22 cellular contexts compared by ENCODE assay signal in genomic region chrX:43861750-43862149, GRCh38. TPM values are rescaled to one million over a fixed set of nuclear protein-coding genes. Genes with fewer than 3 reads are reported as not detected.
A peak's percentile ranks its signal among the peaks of the same experiment; 100 is the strongest.
DNase-seq lines count a peak whose midpoint lies in the region; FAIRE-seq and TF ChIP-seq lines count a peak whose summit lies in the region.
"Had no signal": no experiment of that assay in that cellular context is flagged by ENCODE, and none has a peak within 500 bp of the region (broad histone marks: within the 10 kb centered on the region; RNA-seq: fewer than 3 reads in every experiment).

No MANE protein-coding gene starts in this region.

- FAIRE-seq in islet of Langerhans (lab: Jason Lieb, UNC): peak; percentile 66
- FAIRE-seq: endothelial cell of umbilical vein had no signal

- DNase-seq in HT-29 (ENCODE audit: low spot score) (peak; percentile 52), caudate nucleus (lab: John Stamatoyannopoulos, UW) (peak in 8 of 61 donors; percentile 0 to 45 (median 8)), retinal pigment epithelial cell (ENCODE audit: low read depth) (peak; percentile 88), COR-L47 (lab: John Stamatoyannopoulos, UW) (no peak), 8988T (no peak), Kasumi-1 (lab: John Stamatoyannopoulos, UW) (no peak), GDM1 (lab: John Stamatoyannopoulos, UW) (no peak)
- DNase-seq: activated CD4-positive, alpha-beta memory T cell treated with anti-CD3 and anti-CD28 coated beads for 36 hours; central memory CD4-positive, alpha-beta T cell; foreskin fibroblast; IMR-90; MM.1S had no signal

- peak overlapping the region; percentile 37 for H3K27ac ChIP-seq in caudate nucleus (ENCODE audit: low read depth, low read length)
- H3K27ac ChIP-seq: adrenal gland, C4-2B, neural progenitor cell had no signal

- TF ChIP-seq CTCF in retinal pigment epithelial cell (conservative IDR thresholded peaks at IDR 0.05; ENCODE audit: low read depth, low read length): no peak

- H3K4me3 ChIP-seq in retinal pigment epithelial cell (ENCODE audit: low read length): no peak overlapping the region
- H3K4me3 ChIP-seq: adrenal gland, mucosa of descending colon, neural progenitor cell had no signal

RNA-seq across cellular contexts. Expression of gene MAOB, which starts 20.5 kb away (rescaled TPM):
- 1.1 and 1.7 TPM in 2 replicates for total RNA-seq in HT-29 (2014; rRNA removed; shearing (Covaris generic))
- total RNA-seq: dermis microvascular lymphatic vessel endothelial cell, endothelial cell of umbilical vein, G401, pulmonary artery endothelial cell, SK-MEL-5 had no signal

Comparison
In these comparisons a context has a peak if more than half of its experiments do, and no peak if none do; other contexts are left out.
1. DNase-seq: peak in HT-29 (single experiment) and retinal pigment epithelial cell (single experiment); none in COR-L47 (single experiment), 8988T (single experiment), Kasumi-1 (0 of 2) and GDM1 (single experiment).